Comparison of ENCODE assay signal across 20 cellular contexts in genomic region chr19:51345076-51345620, GRCh38. TPM values are rescaled to one million over a fixed set of nuclear protein-coding genes. Genes with fewer than 3 reads are reported as not detected.
DNase-seq lines count a peak whose midpoint lies in the region; ATAC-seq, FAIRE-seq and TF ChIP-seq lines count a peak whose summit lies in the region.
"Had no signal": no experiment of that assay in that cellular context is flagged by ENCODE, and none has a peak within 500 bp of the region (broad histone marks: within the 10 kb centered on the region; RNA-seq: fewer than 3 reads in every experiment).

No MANE protein-coding gene starts in this region.

- TF ChIP-seq RAD21 in HepG2 (CRISPR knock-in tag; IDR thresholded peaks at IDR 0.05), result no peak

- POLR2A ChIA-PET in HepG2 (lab: Yijun Ruan, JAX), result interaction anchor here (3.7 to 6.9 kb wide), 3 partner anchors 9 to 23 kb away, joined by 32 to 211 read pairs (median 91); partner anchors contain the start of gene ETFB

- H3K4me2 ChIP-seq in HepG2 (ENCODE audit: low read depth, low read length) (no peak overlapping the region), neural progenitor cell (no peak overlapping the region)
- H3K4me2 ChIP-seq: GM23338 had no signal

- H3F3A ChIP-seq in neural progenitor cell (ENCODE audit: low read depth), result no peaks in the 10 kb centered on the region

- no peak for ATAC-seq in HepG2
- no peak for ATAC-seq in right lobe of liver
- no peak for ATAC-seq in central memory CD8-positive, alpha-beta T cell (replicated peaks; ENCODE audit: extremely low read depth, poor library complexity, severe bottlenecking)
- ATAC-seq in HG03521 (IDR thresholded peaks at IDR 0.05; ENCODE audit: unreplicated experiment), result no peak
- ATAC-seq in GM21423 (IDR thresholded peaks at IDR 0.05; ENCODE audit: unreplicated experiment), result no peak
- ATAC-seq: GM23338 had no signal

- no peaks in the 10 kb centered on the region for H3K4me1 Mint-ChIP-seq in central memory CD8-positive, alpha-beta T cell
- H3K4me1 Mint-ChIP-seq in neural progenitor cell, result peaks cover 4% of the 10 kb centered on the region

- peak overlapping the region; percentile 80 for H3K27ac Mint-ChIP-seq in central memory CD8-positive, alpha-beta T cell (ENCODE audit: low read depth)
- peak overlapping the region; percentile 43 for H3K27ac Mint-ChIP-seq in neural progenitor cell
- H3K27ac Mint-ChIP-seq: GM23338 had no signal

- intact Hi-C loops in HepG2 (cut with micrococcal nuclease; ENCODE audit: unreplicated experiment), result no loop called here
- intact Hi-C loops in right lobe of liver (cut with DNase I), result no loop called here

- peak in 1 of 2 experiments; percentile 45; a peak in 2 of 4 replicates for TF ChIP-seq POLR2A in HepG2 (IDR thresholded peaks at IDR 0.05; ENCODE audit: insufficient read depth in 1 of 2, low read depth in 2 of 2, low read length in 2 of 2)
- no peak for TF ChIP-seq POLR2A in right lobe of liver (IDR thresholded peaks at IDR 0.05)

- peaks cover 13 to 48% of the 10 kb centered on the region in 2 experiments for H3K36me3 ChIP-seq in HepG2 (replicated peaks in 1 of 2; ENCODE audit: control insufficient read depth in 1 of 2, insufficient read depth in 2 of 2, low read length in 2 of 2)
- H3K36me3 ChIP-seq in right lobe of liver, result peaks cover 0 to 37% (median 17%) of the 10 kb centered on the region in 4 donors
- no peaks in the 10 kb centered on the region for H3K36me3 ChIP-seq in neural progenitor cell
- H3K36me3 ChIP-seq: SJCRH30 had no signal

- H3K27ac ChIP-seq in HepG2 (ENCODE audit: extremely low read length, insufficient read depth, low read length) (peak overlapping the region; percentile 34), right lobe of liver (no peak overlapping the region), neural progenitor cell (no peak overlapping the region)
- H3K27ac ChIP-seq: BLaER1 treated with 17β-estradiol and CSF1 and Interleukin-3, amounts not matched to agents 10 nM and 100 nM; SJCRH30 had no signal

- TF ChIP-seq EP300 in HepG2 (IDR thresholded peaks at IDR 0.05; ENCODE audit: low read depth in 2 of 2, low read length in 2 of 2) (no peak), HepG2 (CRISPR knock-in tag; IDR thresholded peaks at IDR 0.05; ENCODE audit: borderline replicate concordance) (no peak)

- H3K4me3 Mint-ChIP-seq in central memory CD8-positive, alpha-beta T cell, result no peak overlapping the region
- peak overlapping the region; percentile 58 for H3K4me3 Mint-ChIP-seq in neural progenitor cell
- H3K4me3 Mint-ChIP-seq: CD8-positive, alpha-beta memory T cell; GM23338 had no signal

- H3K4me1 ChIP-seq in HepG2 (ENCODE audit: insufficient read depth, low read length) (peaks cover 97% of the 10 kb centered on the region), right lobe of liver (peaks cover 0 to 27% (median 6%) of the 10 kb centered on the region in 4 donors), neural progenitor cell (peaks cover 4% of the 10 kb centered on the region)

- no TSS peak for BruUV-seq in HepG2 (replicated peaks; lab: Mats Ljungman, UMichigan)

- DNase-seq in HepG2 (ENCODE audit: low spot score), result no peak
- DNase-seq in right lobe of liver, result no peak
- no peak for DNase-seq in central memory CD8-positive, alpha-beta T cell (ENCODE audit: low spot score in 2 of 2)
- DNase-seq in neural progenitor cell (ENCODE audit: low spot score), result no peak
- no peak for DNase-seq in AML-193 (lab: John Stamatoyannopoulos, UW)
- DNase-seq: CD8-positive, alpha-beta memory T cell; DMS79; HCEC 1CT; KBM-7; NCI-H187; NCI-H2227 treated with DMSO at 0.1 percent for 48 hours; NCI-H510A treated with DMSO at 0.1 percent for 48 hours; NCI-H774; SJCRH30 had no signal

- no peaks in the 10 kb centered on the region for H3K9me3 ChIP-seq in HepG2 (ENCODE audit: low read length)
- H3K9me3 ChIP-seq in right lobe of liver, result no peaks in the 10 kb centered on the region
- no peaks in the 10 kb centered on the region for H3K9me3 ChIP-seq in neural progenitor cell (ENCODE audit: low read depth)
- H3K9me3 ChIP-seq: BLaER1 treated with 17β-estradiol and CSF1 and Interleukin-3, amounts not matched to agents 10 nM and 100 nM; SJCRH30 had no signal

- no peak overlapping the region for H3K9ac ChIP-seq in HepG2 (ENCODE audit: insufficient read depth, low read depth, low read length)
- H3K9ac ChIP-seq in neural progenitor cell, result no peak overlapping the region
- H3K9ac ChIP-seq: BLaER1 treated with 17β-estradiol and CSF1 and Interleukin-3, amounts not matched to agents 10 nM and 100 nM had no signal

- CTCF ChIA-PET in HepG2 (lab: Yijun Ruan, JAX; ENCODE audit: low intra/inter-chr PET ratio, low total read pairs), result no interaction called here

- no peak for TF ChIP-seq CTCF in HepG2 (CRISPR knock-in tag; IDR thresholded peaks at IDR 0.05)
- no peak for TF ChIP-seq CTCF in right lobe of liver (IDR thresholded peaks at IDR 0.05)
- no peak for TF ChIP-seq CTCF in neural progenitor cell (IDR thresholded peaks at IDR 0.05)

- in situ Hi-C loops in HepG2 (cut with HindIII; ENCODE audit: extremely low pct_ligation_motif_present, low pct_unique_long_range_greater_than_20kb), result no loop called here

- no peak overlapping the region for H2AFZ ChIP-seq in HepG2 (ENCODE audit: low read length)
- H2AFZ ChIP-seq in neural progenitor cell (replicated peaks), result no peak overlapping the region
- H2AFZ ChIP-seq: GM23338 had no signal

- H3K27me3 Mint-ChIP-seq in central memory CD8-positive, alpha-beta T cell, result no peaks in the 10 kb centered on the region
- peaks cover 6% of the 10 kb centered on the region for H3K27me3 Mint-ChIP-seq in neural progenitor cell (ENCODE audit: insufficient read depth, low read depth)
- H3K27me3 Mint-ChIP-seq: CD8-positive, alpha-beta memory T cell had no signal

- WGBS in HepG2 (ENCODE audit: low lambda C conversion rate), result 100% methylated on average over 7 of the region's 9 CpGs
- WGBS in right lobe of liver (ENCODE audit: insufficient coverage, low coverage, low lambda C conversion rate, missing lambda C conversion rate), result 100% methylated on average over 1 of the region's 9 CpGs

- H3K9me3 Mint-ChIP-seq in central memory CD8-positive, alpha-beta T cell, result no peaks in the 10 kb centered on the region
- H3K9me3 Mint-ChIP-seq in neural progenitor cell, result no peaks in the 10 kb centered on the region
- H3K9me3 Mint-ChIP-seq: CD8-positive, alpha-beta memory T cell; GM23338 had no signal

- H4K20me1 ChIP-seq in HepG2 (ENCODE audit: insufficient read depth, low read length) (peaks cover 32% of the 10 kb centered on the region), neural progenitor cell (ENCODE audit: low read depth) (no peaks in the 10 kb centered on the region)

- peaks cover 8% of the 10 kb centered on the region for H3K36me3 Mint-ChIP-seq in central memory CD8-positive, alpha-beta T cell (ENCODE audit: insufficient read depth)
- H3K36me3 Mint-ChIP-seq in neural progenitor cell, result peaks cover 10% of the 10 kb centered on the region

- FAIRE-seq in HepG2 (lab: Jason Lieb, UNC), result no peak
- FAIRE-seq: A204.1, GM12892 had no signal

- H3K79me2 ChIP-seq in HepG2 (ENCODE audit: insufficient read depth, low read length) (peaks cover 23% of the 10 kb centered on the region), neural progenitor cell (ENCODE audit: low read depth) (no peaks in the 10 kb centered on the region)

- H3K27me3 ChIP-seq in HepG2 (ENCODE audit: control insufficient read depth in 1 of 2, insufficient read depth in 2 of 2, low read length in 2 of 2) (no peaks in the 10 kb centered on the region), right lobe of liver (no peaks in the 10 kb centered on the region), neural progenitor cell (peaks cover 22% of the 10 kb centered on the region)
- H3K27me3 ChIP-seq: SJCRH30 had no signal

- H3K4me3 ChIP-seq in HepG2 (replicated peaks in 1 of 3; ENCODE audit: insufficient read depth in 1 of 3, low read depth in 2 of 3, low read length in 3 of 3), result no peak overlapping the region
- no peak overlapping the region for H3K4me3 ChIP-seq in right lobe of liver
- no peak overlapping the region for H3K4me3 ChIP-seq in neural progenitor cell
- H3K4me3 ChIP-seq: BLaER1 treated with 17β-estradiol and CSF1 and Interleukin-3, amounts not matched to agents 10 nM and 100 nM; GM23338; SJCRH30 had no signal

RNA-seq across cellular contexts. Expression of gene VSIG10L, which starts 3.2 kb away (rescaled TPM):
- total RNA-seq in HepG2 (2016; rRNA removed; fragmentation: Illumina TruSeq; extraction: Trizol) (1.8 and 2.7 TPM in 2 replicates), right lobe of liver (1 to 10 TPM; 1.3 to 4.5 (median 2.8) TPM), neural progenitor cell (ENCODE audit: low replicate concordance) (2.7 and 6.0 TPM in 2 replicates)
- 0.62 and 1.0 TPM in 2 replicates for total RNA-seq in HepG2 (2016; cell fraction: cytosol; rRNA removed; fragmentation: Illumina TruSeq; extraction: Trizol; ENCODE audit: low read depth)
- 1.4 and 2.7 TPM in 2 replicates for total RNA-seq in HepG2 (2016; cell fraction: insoluble cytoplasmic fraction; rRNA removed; fragmentation: Illumina TruSeq; extraction: Trizol)
- 1.7 and 1.8 TPM in 2 replicates for total RNA-seq in HepG2 (2016; cell fraction: membrane; rRNA removed; fragmentation: Illumina TruSeq; extraction: Trizol)
- 3.5 and 4.0 TPM in 2 replicates for total RNA-seq in HepG2 (2016; cell fraction: nucleus; rRNA removed; fragmentation: Illumina TruSeq; extraction: Trizol)
- polyA plus RNA-seq in HepG2 (2011; rRNA removed), result 8.0 and 8.5 TPM in 2 replicates
- 3.0 and 3.1 TPM in 2 replicates for polyA plus RNA-seq in HepG2 (2011; cell fraction: cytosol; rRNA removed)
- 31.6 and 35.6 TPM in 2 replicates for polyA plus RNA-seq in HepG2 (2011; cell fraction: nucleus; rRNA removed)
- polyA plus RNA-seq in HepG2 (2012), result 6.0 and 7.0 TPM in 2 replicates
- polyA plus RNA-seq in HepG2 (2016; cell fraction: cytosol; fragmentation: Illumina TruSeq; extraction: Trizol; ENCODE audit: low read depth), result 1.5 and 1.7 TPM in 2 replicates
- polyA plus RNA-seq in HepG2 (2016; cell fraction: insoluble cytoplasmic fraction; fragmentation: Illumina TruSeq; extraction: Trizol; ENCODE audit: low read depth), result 3.4 and 4.1 TPM in 2 replicates
- polyA plus RNA-seq in HepG2 (2016; cell fraction: membrane; fragmentation: Illumina TruSeq; extraction: Trizol; ENCODE audit: low read depth), result 3.5 and 3.7 TPM in 2 replicates
- 13.3 and 13.8 TPM in 2 replicates for polyA plus RNA-seq in HepG2 (2016; cell fraction: nucleus; fragmentation: Illumina TruSeq; extraction: Trizol; ENCODE audit: insufficient read depth, low read depth)
- polyA minus RNA-seq in HepG2 (2011; rRNA and poly(A)+ RNA removed; ENCODE audit: low replicate concordance), result 0.75 and 3.1 TPM in 2 replicates
- 1.5 and 1.7 TPM in 2 replicates for polyA minus RNA-seq in HepG2 (2011; cell fraction: cytosol; rRNA and poly(A)+ RNA removed)
- 7.2 and 9.5 TPM in 2 replicates for polyA minus RNA-seq in HepG2 (2011; cell fraction: nucleus; rRNA and poly(A)+ RNA removed)

RNA-seq across cellular contexts. Expression of gene ETFB, which starts 21.0 kb away (rescaled TPM):
- total RNA-seq in HepG2 (2016; rRNA removed; fragmentation: Illumina TruSeq; extraction: Trizol) (678 and 853 TPM in 2 replicates), right lobe of liver (100 to 1,000 TPM; 210 to 439 (median 345) TPM), neural progenitor cell (ENCODE audit: low replicate concordance) (27.0 and 38.9 TPM in 2 replicates)
- 187 and 190 TPM in 2 replicates for total RNA-seq in HepG2 (2016; cell fraction: cytosol; rRNA removed; fragmentation: Illumina TruSeq; extraction: Trizol; ENCODE audit: low read depth)
- total RNA-seq in HepG2 (2016; cell fraction: insoluble cytoplasmic fraction; rRNA removed; fragmentation: Illumina TruSeq; extraction: Trizol), result 701 and 868 TPM in 2 replicates
- 206 and 231 TPM in 2 replicates for total RNA-seq in HepG2 (2016; cell fraction: membrane; rRNA removed; fragmentation: Illumina TruSeq; extraction: Trizol)
- 228 and 251 TPM in 2 replicates for total RNA-seq in HepG2 (2016; cell fraction: nucleus; rRNA removed; fragmentation: Illumina TruSeq; extraction: Trizol)
- 1,171 and 1,314 TPM in 2 replicates for polyA plus RNA-seq in HepG2 (2011; rRNA removed)
- 1,380 and 2,015 TPM in 2 replicates for polyA plus RNA-seq in HepG2 (2011; cell fraction: cytosol; rRNA removed)
- 550 and 597 TPM in 2 replicates for polyA plus RNA-seq in HepG2 (2011; cell fraction: nucleus; rRNA removed)
- 654 and 683 TPM in 2 replicates for polyA plus RNA-seq in HepG2 (2012)
- polyA plus RNA-seq in HepG2 (2016; cell fraction: cytosol; fragmentation: Illumina TruSeq; extraction: Trizol; ENCODE audit: low read depth), result 206 and 220 TPM in 2 replicates
- 802 and 838 TPM in 2 replicates for polyA plus RNA-seq in HepG2 (2016; cell fraction: insoluble cytoplasmic fraction; fragmentation: Illumina TruSeq; extraction: Trizol; ENCODE audit: low read depth)
- 172 and 183 TPM in 2 replicates for polyA plus RNA-seq in HepG2 (2016; cell fraction: membrane; fragmentation: Illumina TruSeq; extraction: Trizol; ENCODE audit: low read depth)
- 373 and 382 TPM in 2 replicates for polyA plus RNA-seq in HepG2 (2016; cell fraction: nucleus; fragmentation: Illumina TruSeq; extraction: Trizol; ENCODE audit: insufficient read depth, low read depth)
- polyA minus RNA-seq in HepG2 (2011; rRNA and poly(A)+ RNA removed; ENCODE audit: low replicate concordance), result 108 and 610 TPM in 2 replicates
- polyA minus RNA-seq in HepG2 (2011; cell fraction: cytosol; rRNA and poly(A)+ RNA removed), result 250 and 276 TPM in 2 replicates
- 141 and 147 TPM in 2 replicates for polyA minus RNA-seq in HepG2 (2011; cell fraction: nucleus; rRNA and poly(A)+ RNA removed)

RNA-seq across cellular contexts. Expression of gene CLDND2, which starts 23.7 kb away (rescaled TPM):
- total RNA-seq in HepG2 (2016; rRNA removed; fragmentation: Illumina TruSeq; extraction: Trizol) (1.1 and 1.8 TPM in 2 replicates), right lobe of liver (1 to 10 TPM in 1 of 6 experiments, under 1 TPM in 1, not detected in 4; 1.00 to 1.2 TPM), neural progenitor cell (ENCODE audit: low replicate concordance) (not detected in 2 replicates)
- 2.7 and 4.1 TPM in 2 replicates for total RNA-seq in HepG2 (2016; cell fraction: cytosol; rRNA removed; fragmentation: Illumina TruSeq; extraction: Trizol; ENCODE audit: low read depth)
- 2.4 TPM in 1 of 2 replicates, not detected in the other for total RNA-seq in HepG2 (2016; cell fraction: insoluble cytoplasmic fraction; rRNA removed; fragmentation: Illumina TruSeq; extraction: Trizol)
- total RNA-seq in HepG2 (2016; cell fraction: membrane; rRNA removed; fragmentation: Illumina TruSeq; extraction: Trizol), result 2.3 TPM in 2 replicates
- 2.7 and 6.2 TPM in 2 replicates for total RNA-seq in HepG2 (2016; cell fraction: nucleus; rRNA removed; fragmentation: Illumina TruSeq; extraction: Trizol)
- polyA plus RNA-seq in HepG2 (2011; rRNA removed), result 0.84 and 1.6 TPM in 2 replicates
- not detected in 2 replicates for polyA plus RNA-seq in HepG2 (2011; cell fraction: cytosol; rRNA removed)
- 1.3 and 2.4 TPM in 2 replicates for polyA plus RNA-seq in HepG2 (2011; cell fraction: nucleus; rRNA removed)
- 3.7 and 5.0 TPM in 2 replicates for polyA plus RNA-seq in HepG2 (2012)
- 3.6 and 5.6 TPM in 2 replicates for polyA plus RNA-seq in HepG2 (2016; cell fraction: cytosol; fragmentation: Illumina TruSeq; extraction: Trizol; ENCODE audit: low read depth)
- 1.3 and 2.6 TPM in 2 replicates for polyA plus RNA-seq in HepG2 (2016; cell fraction: insoluble cytoplasmic fraction; fragmentation: Illumina TruSeq; extraction: Trizol; ENCODE audit: low read depth)
- polyA plus RNA-seq in HepG2 (2016; cell fraction: membrane; fragmentation: Illumina TruSeq; extraction: Trizol; ENCODE audit: low read depth), result 2.3 and 2.8 TPM in 2 replicates
- polyA plus RNA-seq in HepG2 (2016; cell fraction: nucleus; fragmentation: Illumina TruSeq; extraction: Trizol; ENCODE audit: insufficient read depth, low read depth), result 5.7 and 13.4 TPM in 2 replicates
- 1.4 TPM in 1 of 2 replicates, not detected in the other for polyA minus RNA-seq in HepG2 (2011; rRNA and poly(A)+ RNA removed; ENCODE audit: low replicate concordance)
- polyA minus RNA-seq in HepG2 (2011; cell fraction: cytosol; rRNA and poly(A)+ RNA removed), result not detected in 2 replicates
- polyA minus RNA-seq in HepG2 (2011; cell fraction: nucleus; rRNA and poly(A)+ RNA removed), result 3.0 and 4.2 TPM in 2 replicates
- total RNA-seq: GM23338, SJCRH30 had no signal

RNA-seq across cellular contexts. Expression of gene NKG7, which starts 27.3 kb away (rescaled TPM):
- not detected in 2 replicates for total RNA-seq in HepG2 (2016; rRNA removed; fragmentation: Illumina TruSeq; extraction: Trizol)
- total RNA-seq in HepG2 (2016; cell fraction: cytosol; rRNA removed; fragmentation: Illumina TruSeq; extraction: Trizol; ENCODE audit: low read depth), result not detected in 2 replicates
- not detected in 2 replicates for total RNA-seq in HepG2 (2016; cell fraction: insoluble cytoplasmic fraction; rRNA removed; fragmentation: Illumina TruSeq; extraction: Trizol)
- not detected in 2 replicates for total RNA-seq in HepG2 (2016; cell fraction: membrane; rRNA removed; fragmentation: Illumina TruSeq; extraction: Trizol)
- total RNA-seq in HepG2 (2016; cell fraction: nucleus; rRNA removed; fragmentation: Illumina TruSeq; extraction: Trizol), result not detected in 2 replicates
- 0.21 and 0.40 TPM in 2 replicates for polyA plus RNA-seq in HepG2 (2011; rRNA removed)
- polyA plus RNA-seq in HepG2 (2011; cell fraction: cytosol; rRNA removed), result 0.16 TPM in 1 of 2 replicates, not detected in the other
- not detected in 2 replicates for polyA plus RNA-seq in HepG2 (2011; cell fraction: nucleus; rRNA removed)
- 0.25 and 0.42 TPM in 2 replicates for polyA plus RNA-seq in HepG2 (2012)
- polyA plus RNA-seq in HepG2 (2016; cell fraction: cytosol; fragmentation: Illumina TruSeq; extraction: Trizol; ENCODE audit: low read depth), result not detected in 2 replicates
- not detected in 2 replicates for polyA plus RNA-seq in HepG2 (2016; cell fraction: insoluble cytoplasmic fraction; fragmentation: Illumina TruSeq; extraction: Trizol; ENCODE audit: low read depth)
- polyA plus RNA-seq in HepG2 (2016; cell fraction: membrane; fragmentation: Illumina TruSeq; extraction: Trizol; ENCODE audit: low read depth), result not detected in 2 replicates
- not detected in 2 replicates for polyA plus RNA-seq in HepG2 (2016; cell fraction: nucleus; fragmentation: Illumina TruSeq; extraction: Trizol; ENCODE audit: insufficient read depth, low read depth)
- polyA minus RNA-seq in HepG2 (2011; rRNA and poly(A)+ RNA removed; ENCODE audit: low replicate concordance), result not detected in 2 replicates
- not detected in 2 replicates for polyA minus RNA-seq in HepG2 (2011; cell fraction: cytosol; rRNA and poly(A)+ RNA removed)
- not detected in 2 replicates for polyA minus RNA-seq in HepG2 (2011; cell fraction: nucleus; rRNA and poly(A)+ RNA removed)
- total RNA-seq in right lobe of liver, result 1 to 10 TPM; 1.7 to 7.7 (median 4.1) TPM
- total RNA-seq in neural progenitor cell (ENCODE audit: low replicate concordance), result not detected in 2 replicates
- total RNA-seq: GM23338, SJCRH30 had no signal
- polyA plus RNA-seq: GM23338 had no signal

RNA-seq across cellular contexts. Expression of gene IGLON5, which starts 33.7 kb away (rescaled TPM):
- total RNA-seq in HepG2 (2016; rRNA removed; fragmentation: Illumina TruSeq; extraction: Trizol) (0.04 TPM in 1 of 2 replicates, not detected in the other), right lobe of liver (under 1 TPM; 0.27 to 0.80 (median 0.49) TPM), neural progenitor cell (ENCODE audit: low replicate concordance) (5.4 and 15.8 TPM in 2 replicates)
- total RNA-seq in HepG2 (2016; cell fraction: cytosol; rRNA removed; fragmentation: Illumina TruSeq; extraction: Trizol; ENCODE audit: low read depth), result not detected in 2 replicates
- total RNA-seq in HepG2 (2016; cell fraction: insoluble cytoplasmic fraction; rRNA removed; fragmentation: Illumina TruSeq; extraction: Trizol), result not detected in 2 replicates
- not detected in 2 replicates for total RNA-seq in HepG2 (2016; cell fraction: membrane; rRNA removed; fragmentation: Illumina TruSeq; extraction: Trizol)
- not detected in 2 replicates for total RNA-seq in HepG2 (2016; cell fraction: nucleus; rRNA removed; fragmentation: Illumina TruSeq; extraction: Trizol)
- 5.7 and 6.2 TPM in 2 replicates for polyA plus RNA-seq in HepG2 (2011; rRNA removed)
- polyA plus RNA-seq in HepG2 (2011; cell fraction: cytosol; rRNA removed), result 6.3 and 7.1 TPM in 2 replicates
- 5.8 and 6.8 TPM in 2 replicates for polyA plus RNA-seq in HepG2 (2011; cell fraction: nucleus; rRNA removed)
- polyA plus RNA-seq in HepG2 (2012), result 2.9 and 6.1 TPM in 2 replicates
- not detected in 2 replicates for polyA plus RNA-seq in HepG2 (2016; cell fraction: cytosol; fragmentation: Illumina TruSeq; extraction: Trizol; ENCODE audit: low read depth)
- not detected in 2 replicates for polyA plus RNA-seq in HepG2 (2016; cell fraction: insoluble cytoplasmic fraction; fragmentation: Illumina TruSeq; extraction: Trizol; ENCODE audit: low read depth)
- not detected in 2 replicates for polyA plus RNA-seq in HepG2 (2016; cell fraction: membrane; fragmentation: Illumina TruSeq; extraction: Trizol; ENCODE audit: low read depth)
- not detected in 2 replicates for polyA plus RNA-seq in HepG2 (2016; cell fraction: nucleus; fragmentation: Illumina TruSeq; extraction: Trizol; ENCODE audit: insufficient read depth, low read depth)
- polyA minus RNA-seq in HepG2 (2011; rRNA and poly(A)+ RNA removed; ENCODE audit: low replicate concordance), result 2.6 TPM in 1 of 2 replicates, not detected in the other
- 0.40 and 0.62 TPM in 2 replicates for polyA minus RNA-seq in HepG2 (2011; cell fraction: cytosol; rRNA and poly(A)+ RNA removed)
- 0.37 and 0.39 TPM in 2 replicates for polyA minus RNA-seq in HepG2 (2011; cell fraction: nucleus; rRNA and poly(A)+ RNA removed)
- total RNA-seq: SJCRH30 had no signal
- polyA plus RNA-seq: CD8-positive, alpha-beta memory T cell had no signal
